In genomic region chr19:3034845-3035541, GRCh38 we compare ENCODE assay signal across 8 cellular contexts. TPM values are rescaled to one million over a fixed set of nuclear protein-coding genes. Genes with fewer than 3 reads are reported as not detected.
A peak's percentile ranks its signal among the peaks of the same experiment; 100 is the strongest.
DNase-seq lines count a peak whose midpoint lies in the region; ATAC-seq and TF ChIP-seq lines count a peak whose summit lies in the region.

No MANE protein-coding gene starts in this region.

- H3K27me3 Mint-ChIP-seq in activated CD4-positive, alpha-beta T cell treated with anti-CD3 and anti-CD28 coated beads, Interleukin-2, amount 10 ng/mL, durations not matched to agents 7 days and 5 days, result peaks cover 35% of the 10 kb centered on the region

- POLR2A ChIA-PET in activated CD4-positive, alpha-beta T cell treated with anti-CD3 and anti-CD28 coated beads, Interleukin-2, amount 10 ng/mL, durations not matched to agents 7 days and 5 days (lab: Charles Lee), result interaction anchor here (0.7 to 1.2 kb wide), 2 partner anchors 11 to 57 kb away, joined by 3 to 4 read pairs; partner anchors contain the start of gene TLE6

- peak overlapping the region; percentile 97 for H3K27ac Mint-ChIP-seq in activated CD4-positive, alpha-beta T cell treated with anti-CD3 and anti-CD28 coated beads, Interleukin-2, amount 10 ng/mL, durations not matched to agents 7 days and 5 days

- no peak for ATAC-seq in HG02938 (IDR thresholded peaks at IDR 0.05; ENCODE audit: unreplicated experiment)

- H2AFZ ChIP-seq in neuron (ENCODE audit: low read depth, low read length), result no peak overlapping the region

- 3 to 6% methylated on average over 7 to 20 of the region's 23 CpGs for WGBS in esophagus squamous epithelium, 2 donors

- H3K36me3 ChIP-seq in HUES6 (ENCODE audit: control insufficient read depth, insufficient read depth, low read length), result no peaks in the 10 kb centered on the region
- H3K36me3 ChIP-seq in esophagus squamous epithelium, result no peaks in the 10 kb centered on the region
- H3K36me3 ChIP-seq in neuron (ENCODE audit: insufficient read depth, low read length), result no peaks in the 10 kb centered on the region

- no peak for TF ChIP-seq POLR2A in esophagus squamous epithelium (IDR thresholded peaks at IDR 0.05)

- no peak for TF ChIP-seq CTCF in esophagus squamous epithelium (IDR thresholded peaks at IDR 0.05)

- peak overlapping the region; percentile 79 for H3K4me3 Mint-ChIP-seq in activated CD4-positive, alpha-beta T cell treated with anti-CD3 and anti-CD28 coated beads, Interleukin-2, amount 10 ng/mL, durations not matched to agents 7 days and 5 days

- peak overlapping the region; percentile 60 for H3K4me3 ChIP-seq in HUES6 (ENCODE audit: low read depth, low read length)
- H3K4me3 ChIP-seq in esophagus squamous epithelium, result peak overlapping the region; percentile 36 to 77 (median 46)
- H3K4me3 ChIP-seq in neuron (ENCODE audit: low read length), result peak overlapping the region; percentile 15

- H3K27ac ChIP-seq in HUES6 (ENCODE audit: low read depth, low read length) (no peak overlapping the region), esophagus squamous epithelium (peak overlapping the region; percentile 89 to 98 (median 94))

- H3K4me1 Mint-ChIP-seq in activated CD4-positive, alpha-beta T cell treated with anti-CD3 and anti-CD28 coated beads, Interleukin-2, amount 10 ng/mL, durations not matched to agents 7 days and 5 days, result peaks cover 21% of the 10 kb centered on the region

- intact Hi-C loops in esophagus squamous epithelium (cut with DNase I), result no loop called here

- no peaks in the 10 kb centered on the region for H3K9me3 Mint-ChIP-seq in activated CD4-positive, alpha-beta T cell treated with anti-CD3 and anti-CD28 coated beads, Interleukin-2, amount 10 ng/mL, durations not matched to agents 7 days and 5 days

- CTCF ChIA-PET in activated CD4-positive, alpha-beta T cell treated with anti-CD3 and anti-CD28 coated beads, Interleukin-2, amount 10 ng/mL, durations not matched to agents 7 days and 5 days (lab: Charles Lee), result interaction anchor here (0.6 to 2.9 kb wide), 8 partner anchors 8 to 84 kb away, joined by 3 to 21 read pairs (median 4); no protein-coding TSS in a partner anchor

- H3K4me1 ChIP-seq in HUES6 (ENCODE audit: control insufficient read depth, insufficient read depth, low read length), result peaks cover 15% of the 10 kb centered on the region
- peaks cover 15 to 39% (median 18%) of the 10 kb centered on the region in 3 donors for H3K4me1 ChIP-seq in esophagus squamous epithelium
- H3K4me1 ChIP-seq in neuron (ENCODE audit: insufficient read depth, low read length), result peaks cover 19% of the 10 kb centered on the region

- peak; percentile 55 for DNase-seq in EL
- DNase-seq in activated CD4-positive, alpha-beta T cell treated with anti-CD3 and anti-CD28 coated beads, Interleukin-2, amount 10 ng/mL, durations not matched to agents 7 days and 5 days, result peak; percentile 68
- DNase-seq in esophagus squamous epithelium (lab: John Stamatoyannopoulos, UW), result no peak
- DNase-seq in middle frontal gyrus (ENCODE audit: extremely low spot score, low spot score), result no peak
- DNase-seq in HuH-7.5 (ENCODE audit: low spot score), result no peak

- no peaks in the 10 kb centered on the region for H3K9me3 ChIP-seq in HUES6 (ENCODE audit: control insufficient read depth, insufficient read depth, low read depth, low read length)
- no peaks in the 10 kb centered on the region for H3K9me3 ChIP-seq in esophagus squamous epithelium
- H3K9me3 ChIP-seq in neuron (ENCODE audit: low read length), result peaks cover 2% of the 10 kb centered on the region

- H3K9ac ChIP-seq in HUES6 (ENCODE audit: low read length), result peak overlapping the region; percentile 31

- H3K36me3 Mint-ChIP-seq in activated CD4-positive, alpha-beta T cell treated with anti-CD3 and anti-CD28 coated beads, Interleukin-2, amount 10 ng/mL, durations not matched to agents 7 days and 5 days (ENCODE audit: low read depth), result no peaks in the 10 kb centered on the region

- H3K27me3 ChIP-seq in HUES6 (ENCODE audit: control insufficient read depth, insufficient read depth, low read length) (peaks cover 76% of the 10 kb centered on the region), esophagus squamous epithelium (peaks cover 0 to 2% (median 0%) of the 10 kb centered on the region in 4 donors), neuron (ENCODE audit: insufficient read depth, low read length) (peaks cover 56% of the 10 kb centered on the region)

RNA-seq across cellular contexts. Expression of gene TLE2, which starts 5.9 kb away (rescaled TPM):
- under 1 TPM; 0.99 to 1.00 TPM for total RNA-seq in activated CD4-positive, alpha-beta T cell treated with anti-CD3 and anti-CD28 coated beads, Interleukin-2, amount 10 ng/mL, durations not matched to agents 7 days and 5 days
- 10 to 100 TPM in 1 of 4 donors, 1 to 10 TPM in 3; 5.4 to 22.7 (median 7.6) TPM for total RNA-seq in esophagus squamous epithelium

RNA-seq across cellular contexts. Expression of gene TLE5, which starts 27.3 kb away (rescaled TPM):
- 100 to 1,000 TPM; 837 to 960 TPM for total RNA-seq in activated CD4-positive, alpha-beta T cell treated with anti-CD3 and anti-CD28 coated beads, Interleukin-2, amount 10 ng/mL, durations not matched to agents 7 days and 5 days
- 100 to 1,000 TPM; 141 to 433 (median 298) TPM for total RNA-seq in esophagus squamous epithelium

RNA-seq across cellular contexts. Expression of gene TLE6, which starts 57.6 kb away (rescaled TPM):
- total RNA-seq in activated CD4-positive, alpha-beta T cell treated with anti-CD3 and anti-CD28 coated beads, Interleukin-2, amount 10 ng/mL, durations not matched to agents 7 days and 5 days, result 1 to 10 TPM; 1.2 to 1.6 TPM
- total RNA-seq in esophagus squamous epithelium, result 1 to 10 TPM in 2 of 4 donors, under 1 TPM in 1, not detected in 1; 0.59 to 3.3 (median 1.9) TPM

RNA-seq across cellular contexts. Expression of gene GNA11, which starts 59.2 kb away (rescaled TPM):
- total RNA-seq in activated CD4-positive, alpha-beta T cell treated with anti-CD3 and anti-CD28 coated beads, Interleukin-2, amount 10 ng/mL, durations not matched to agents 7 days and 5 days, result under 1 TPM; 0.79 to 0.87 TPM
- 10 to 100 TPM; 21.2 to 39.7 (median 34.0) TPM for total RNA-seq in esophagus squamous epithelium

Comparison
In these comparisons a context has a peak if more than half of its experiments do, and no peak if none do; other contexts are left out.
1. DNase-seq: peak in EL (single experiment) and activated CD4-positive, alpha-beta T cell treated with anti-CD3 and anti-CD28 coated beads, Interleukin-2, amount 10 ng/mL, durations not matched to agents 7 days and 5 days (single experiment); none in esophagus squamous epithelium (single experiment), middle frontal gyrus (single experiment) and HuH-7.5 (single experiment).
2. Peak in every context shown above with its lines, with median percentiles within 50 percentile points of each other: H3K4me3 ChIP-seq.